17 cellular contexts compared by ENCODE assay signal in the genomic region with DNA sequence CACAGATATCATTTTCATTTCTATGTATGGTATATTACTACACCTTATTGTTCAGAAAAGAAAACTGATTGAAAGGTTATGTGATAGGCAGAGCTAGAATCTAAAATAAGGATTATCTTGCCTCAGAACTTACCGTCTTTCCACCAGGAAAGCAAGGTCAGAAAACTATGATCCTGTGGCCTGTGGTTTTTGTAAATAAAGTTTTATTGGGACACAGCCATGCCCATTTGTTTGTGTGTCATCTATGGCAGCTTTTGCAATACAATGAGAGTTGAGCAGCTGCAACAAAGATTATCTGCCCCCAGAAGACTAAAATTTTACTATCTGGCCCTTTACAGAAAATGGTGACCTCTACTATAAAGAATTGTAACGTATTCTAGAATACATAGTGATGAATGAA.
"Had no signal": no experiment of that assay in that cellular context is flagged by ENCODE, and none has a peak within 500 bp of the region (broad histone marks: within the 10 kb centered on the region; RNA-seq: fewer than 3 reads in every experiment).

No MANE protein-coding gene starts in this region.

- H3K9me3 Mint-ChIP-seq: naive thymus-derived CD8-positive, alpha-beta T cell; stimulated activated effector memory CD8-positive, alpha-beta T cell treated with anti-CD3 and anti-CD28 coated beads, Interleukin-12 subunit alpha, Interleukin-12 subunit beta, amount 100 ng/mL, for 72 hours had no signal

- H3K4me3 Mint-ChIP-seq: naive thymus-derived CD8-positive, alpha-beta T cell; stimulated activated effector memory CD8-positive, alpha-beta T cell treated with anti-CD3 and anti-CD28 coated beads, Interleukin-12 subunit alpha, Interleukin-12 subunit beta, amount 100 ng/mL, for 72 hours had no signal

- H3K27me3 ChIP-seq: heart right ventricle, neutrophil, transverse colon had no signal

- H3K4me1 Mint-ChIP-seq: naive thymus-derived CD8-positive, alpha-beta T cell; stimulated activated effector memory CD8-positive, alpha-beta T cell treated with anti-CD3 and anti-CD28 coated beads, Interleukin-12 subunit alpha, Interleukin-12 subunit beta, amount 100 ng/mL, for 72 hours had no signal

- FAIRE-seq: islet of Langerhans, small intestine had no signal

- H3K27ac Mint-ChIP-seq: naive thymus-derived CD8-positive, alpha-beta T cell; stimulated activated effector memory CD8-positive, alpha-beta T cell treated with anti-CD3 and anti-CD28 coated beads, Interleukin-12 subunit alpha, Interleukin-12 subunit beta, amount 100 ng/mL, for 72 hours had no signal

- DNase-seq: effector CD8-positive, alpha-beta T cell; foreskin melanocyte; heart right ventricle; kidney glomerular epithelial cell; mammary epithelial cell; naive thymus-derived CD8-positive, alpha-beta T cell; sigmoid colon; small intestine; stimulated activated CD4-positive, alpha-beta T cell treated with anti-CD3 and anti-CD28 coated beads, Interleukin-4, amount 100 ng/mL, for 1 hour; stimulated activated CD8-positive, alpha-beta memory T cell treated with anti-CD3 and anti-CD28 coated beads, Interleukin-4, amount 100 ng/mL, for 48 hours; stimulated activated naive CD8-positive, alpha-beta T cell treated with anti-CD3 and anti-CD28 coated beads, Interleukin-15, Interleukin-2, amounts not matched to agents 100 U/mL and 50 U/mL, for 24 hours; transverse colon had no signal

- H3K4me3 ChIP-seq: coronary artery, heart right ventricle, sigmoid colon, thoracic aorta, transverse colon had no signal

- H3K27ac ChIP-seq: coronary artery, heart right ventricle, neutrophil, sigmoid colon, thoracic aorta had no signal

- H3K36me3 Mint-ChIP-seq: naive thymus-derived CD8-positive, alpha-beta T cell; stimulated activated effector memory CD8-positive, alpha-beta T cell treated with anti-CD3 and anti-CD28 coated beads, Interleukin-12 subunit alpha, Interleukin-12 subunit beta, amount 100 ng/mL, for 72 hours had no signal
